In genomic region chrX:154403858-154404257, GRCh38 we compare ENCODE assay signal across 24 cellular contexts. TPM values are rescaled to one million over a fixed set of nuclear protein-coding genes. Genes with fewer than 3 reads are reported as not detected.
A peak's percentile ranks its signal among the peaks of the same experiment; 100 is the strongest.
DNase-seq lines count a peak whose midpoint lies in the region; ATAC-seq, FAIRE-seq and TF ChIP-seq lines count a peak whose summit lies in the region.
"Had no signal": no experiment of that assay in that cellular context is flagged by ENCODE, and none has a peak within 500 bp of the region (broad histone marks: within the 10 kb centered on the region; RNA-seq: fewer than 3 reads in every experiment).

No MANE protein-coding gene starts in this region.

- H3K4me2 ChIP-seq in K562 (ENCODE audit: insufficient read depth, low read length) (no peak overlapping the region), neural progenitor cell (no peak overlapping the region)
- H3K4me2 ChIP-seq: A549; BLaER1 treated with 17β-estradiol and CSF1 and Interleukin-3, amounts not matched to agents 10 nM and 100 nM had no signal

- H3K36me3 ChIP-seq in K562 (ENCODE audit: control insufficient read depth, insufficient read depth, low read length) (peaks cover 30% of the 10 kb centered on the region), neural progenitor cell (no peaks in the 10 kb centered on the region)

- in situ Hi-C loops in K562 (cut with MboI): loop anchor here (10.0 kb wide), 1 partner anchor 131 kb away; no protein-coding TSS in a partner anchor

- H3K79me2 ChIP-seq in K562 (ENCODE audit: control insufficient read depth, insufficient read depth, low read length): peaks cover 26% of the 10 kb centered on the region
- H3K79me2 ChIP-seq in neural progenitor cell (ENCODE audit: low read depth): peaks cover 13% of the 10 kb centered on the region

- H3K27ac ChIP-seq in K562 (ENCODE audit: extremely low read depth, low read depth, low read length): no peak overlapping the region
- H3K27ac ChIP-seq in neural progenitor cell: no peak overlapping the region
- H3K27ac ChIP-seq: A549; BLaER1 treated with 17β-estradiol and CSF1 and Interleukin-3, amounts not matched to agents 10 nM and 100 nM had no signal

- TF ChIP-seq POLR2A in K562 (conservative IDR thresholded peaks at IDR 0.05): no peak

- TF ChIP-seq CTCF in K562 (IDR thresholded peaks at IDR 0.05 in 2 of 3, conservative IDR thresholded peaks at IDR 0.05 in 1 of 3; ENCODE audit: insufficient read depth in 2 of 3, low read depth in 1 of 3, low read length in 3 of 3): no peak
- no peak for TF ChIP-seq CTCF in neural progenitor cell (IDR thresholded peaks at IDR 0.05)

- 58% methylated on average over 4 of the region's 4 CpGs for WGBS in K562 (ENCODE audit: insufficient coverage, low coverage, missing lambda C conversion rate)

- no peak overlapping the region for H2AFZ ChIP-seq in K562 (ENCODE audit: low read depth, low read length)
- H2AFZ ChIP-seq in neural progenitor cell (replicated peaks): no peak overlapping the region

- H3K4me1 Mint-ChIP-seq in activated T-cell treated with anti-CD3 and anti-CD28 coated beads, Interleukin-2, amount 50 U/mL, for 72 hours (ENCODE audit: low read depth): peaks cover 10% of the 10 kb centered on the region
- H3K4me1 Mint-ChIP-seq in activated T-cell treated with anti-CD3 and anti-CD28 coated beads, Interleukin-2, amount 50 U/mL, for 24 hours (ENCODE audit: low read depth): peaks cover 9% of the 10 kb centered on the region
- H3K4me1 Mint-ChIP-seq in neural progenitor cell: peaks cover 15% of the 10 kb centered on the region

- no peak for TF ChIP-seq EP300 in K562 (IDR thresholded peaks at IDR 0.05; ENCODE audit: low read length)

- H3K36me3 Mint-ChIP-seq in activated T-cell treated with anti-CD3 and anti-CD28 coated beads, Interleukin-2, amount 50 U/mL, for 72 hours (ENCODE audit: insufficient read depth in 2 of 2): peaks cover 12 to 13% of the 10 kb centered on the region in 2 donors
- peaks cover 35% of the 10 kb centered on the region for H3K36me3 Mint-ChIP-seq in activated T-cell treated with anti-CD3 and anti-CD28 coated beads, Interleukin-2, amount 50 U/mL, for 24 hours (ENCODE audit: low read depth)
- H3K36me3 Mint-ChIP-seq in neural progenitor cell: peaks cover 11% of the 10 kb centered on the region

- POLR2A ChIA-PET in K562 (lab: Yijun Ruan, JAX): no interaction called here

- ATAC-seq in activated T-cell treated with anti-CD3 and anti-CD28 coated beads, Interleukin-2, amount 50 U/mL, for 72 hours (replicated peaks in 1 of 2): no peak
- no peak for ATAC-seq in K562
- ATAC-seq in HG03432 (IDR thresholded peaks at IDR 0.05; ENCODE audit: unreplicated experiment): no peak

- intact Hi-C loops in K562 (cut with micrococcal nuclease): no loop called here

- H3K27me3 Mint-ChIP-seq in activated T-cell treated with anti-CD3 and anti-CD28 coated beads, Interleukin-2, amount 50 U/mL, for 72 hours (ENCODE audit: low read depth): no peaks in the 10 kb centered on the region
- H3K27me3 Mint-ChIP-seq in activated T-cell treated with anti-CD3 and anti-CD28 coated beads, Interleukin-2, amount 50 U/mL, for 24 hours: peaks cover 10% of the 10 kb centered on the region
- peaks cover 12% of the 10 kb centered on the region for H3K27me3 Mint-ChIP-seq in neural progenitor cell (ENCODE audit: insufficient read depth, low read depth)
- H3K27me3 Mint-ChIP-seq: CD4-positive, alpha-beta memory T cell had no signal

- peaks cover 11 to 17% of the 10 kb centered on the region in 2 experiments; a peak in 4 of 5 replicates for H3K4me1 ChIP-seq in K562 (replicated peaks in 1 of 2; ENCODE audit: control insufficient read depth in 2 of 2, insufficient read depth in 2 of 2, low read length in 2 of 2)
- H3K4me1 ChIP-seq in neural progenitor cell: no peaks in the 10 kb centered on the region
- H3K4me1 ChIP-seq: BE2C had no signal

- H3K9me3 Mint-ChIP-seq in activated T-cell treated with anti-CD3 and anti-CD28 coated beads, Interleukin-2, amount 50 U/mL, for 72 hours: no peaks in the 10 kb centered on the region
- H3K9me3 Mint-ChIP-seq in activated T-cell treated with anti-CD3 and anti-CD28 coated beads, Interleukin-2, amount 50 U/mL, for 24 hours: no peaks in the 10 kb centered on the region
- H3K9me3 Mint-ChIP-seq in neural progenitor cell: peaks cover 19% of the 10 kb centered on the region

- no peaks in the 10 kb centered on the region for H3K9me1 ChIP-seq in K562 (ENCODE audit: control insufficient read depth, insufficient read depth, low read length)

- H3K4me3 ChIP-seq in K562 (no peak overlapping the region), neural progenitor cell (no peak overlapping the region)
- H3K4me3 ChIP-seq: A549; BLaER1 treated with 17β-estradiol and CSF1 and Interleukin-3, amounts not matched to agents 10 nM and 100 nM had no signal

- no peak overlapping the region for H3K4me3 Mint-ChIP-seq in activated T-cell treated with anti-CD3 and anti-CD28 coated beads, Interleukin-2, amount 50 U/mL, for 72 hours
- H3K4me3 Mint-ChIP-seq in activated T-cell treated with anti-CD3 and anti-CD28 coated beads, Interleukin-2, amount 50 U/mL, for 24 hours: no peak overlapping the region
- H3K4me3 Mint-ChIP-seq in neural progenitor cell: no peak overlapping the region
- H3K4me3 Mint-ChIP-seq: CD14-positive monocyte; CD4-positive, alpha-beta memory T cell had no signal

- H3K27ac Mint-ChIP-seq in activated T-cell treated with anti-CD3 and anti-CD28 coated beads, Interleukin-2, amount 50 U/mL, for 72 hours: peak overlapping the region; percentile 86
- no peak overlapping the region for H3K27ac Mint-ChIP-seq in activated T-cell treated with anti-CD3 and anti-CD28 coated beads, Interleukin-2, amount 50 U/mL, for 24 hours
- H3K27ac Mint-ChIP-seq in neural progenitor cell: peak overlapping the region; percentile 24

- BruUV-seq in K562 (replicated peaks; lab: Mats Ljungman, UMichigan): no TSS peak

- H3K9ac ChIP-seq in K562 (ENCODE audit: insufficient read depth in 1 of 2, low read depth in 2 of 2, low read length in 2 of 2) (no peak overlapping the region), neural progenitor cell (no peak overlapping the region)
- H3K9ac ChIP-seq: BLaER1 treated with 17β-estradiol and CSF1 and Interleukin-3, amounts not matched to agents 10 nM and 100 nM had no signal

- no peak for TF ChIP-seq RAD21 in K562 (CRISPR knock-in tag; conservative IDR thresholded peaks at IDR 0.05 in 1 of 2, IDR thresholded peaks at IDR 0.05 in 1 of 2)

- no peak for FAIRE-seq in K562 (lab: Jason Lieb, UNC)
- FAIRE-seq: A549, G401.6, GM12892, H1 had no signal

- H3K9me3 ChIP-seq in K562 (replicated peaks; ENCODE audit: control insufficient read depth, insufficient read depth, low read depth, low read length) (no peaks in the 10 kb centered on the region; the same call in 1 of the 2 replicates), neural progenitor cell (ENCODE audit: low read depth) (no peaks in the 10 kb centered on the region)
- H3K9me3 ChIP-seq: A549, BE2C had no signal

- DNase-seq in activated T-cell treated with anti-CD3 and anti-CD28 coated beads, Interleukin-2, amount 50 U/mL, for 72 hours: no peak
- DNase-seq in activated T-cell treated with anti-CD3 and anti-CD28 coated beads, Interleukin-2, amount 50 U/mL, for 24 hours: no peak
- DNase-seq in K562 (ENCODE audit: extremely low read depth in 1 of 4, low spot score in 3 of 4) (no peak), neural progenitor cell (ENCODE audit: low spot score) (no peak), OCI-M1 (lab: John Stamatoyannopoulos, UW) (no peak)
- no peak for DNase-seq in stimulated activated CD4-positive, alpha-beta T cell treated with anti-CD3 and anti-CD28 coated beads, Interleukin-2, amount 100 ng/mL, for 24 hours
- DNase-seq: 8988T; ACHN; AML-193; BE2C; Calu3; CD4-positive, alpha-beta memory T cell; COR-L47; DMS53; DMS79 treated with DMSO at 0.1 percent for 48 hours; H7; HCEC 1CT had no signal

- CTCF ChIA-PET in K562 (lab: Yijun Ruan, JAX; ENCODE audit: low intra/inter-chr PET ratio): no interaction called here

- H4K20me1 ChIP-seq in K562 (replicated peaks; ENCODE audit: control insufficient read depth, insufficient read depth, low read length) (peaks cover 13% of the 10 kb centered on the region), neural progenitor cell (ENCODE audit: low read depth) (peaks cover 23% of the 10 kb centered on the region)

- H3K27me3 ChIP-seq in K562 (ENCODE audit: control insufficient read depth in 2 of 2, insufficient read depth in 2 of 2, low read length in 2 of 2) (no peaks in the 10 kb centered on the region), neural progenitor cell (no peaks in the 10 kb centered on the region)

- H3F3A ChIP-seq in neural progenitor cell (ENCODE audit: low read depth): peaks cover 35% of the 10 kb centered on the region

RNA-seq across cellular contexts. Expression of gene DNASE1L1, which starts 5.2 kb away (rescaled TPM):
- total RNA-seq in activated T-cell treated with anti-CD3 and anti-CD28 coated beads, Interleukin-2, amount 50 U/mL, for 72 hours: 10 to 100 TPM in 1 of 2 donors, 1 to 10 TPM in 1; 9.3 to 11.4 TPM
- 14.4 and 29.9 TPM in 2 replicates for total RNA-seq in K562 (2011; cell fraction: chromatin; rRNA removed; ENCODE audit: low replicate concordance)
- 32.4 and 37.9 TPM in 2 replicates for total RNA-seq in K562 (2011; cell fraction: nucleolus; rRNA removed)
- 24.0 and 27.8 TPM in 2 replicates for total RNA-seq in K562 (2011; cell fraction: nucleoplasm; rRNA removed)
- total RNA-seq in K562 (2014; rRNA removed) (12.4 and 16.4 TPM in 2 replicates), K562 (2014; rRNA removed; fragmentation: Illumina TruSeq; extraction: Trizol) (5.7 and 5.9 TPM in 2 replicates), K562 (2015; rRNA removed; fragmentation: Illumina TruSeq; extraction: Trizol) (4.9 and 5.5 TPM in 2 replicates), K562 (2021) (10.9 and 11.2 TPM in 2 replicates), neural progenitor cell (ENCODE audit: low replicate concordance) (14.2 and 27.2 TPM in 2 replicates)
- polyA plus RNA-seq in K562 (2011; rRNA removed) (12.6 and 14.8 TPM in 2 replicates), K562 (2014; fragmentation: Illumina TruSeq; extraction: Trizol) (7.9 and 12.9 TPM in 2 replicates), K562 (2014; fragmentation: Nextera tagmentation; extraction: Ambion mirVana) (under 1 TPM; 0.73 to 0.74 TPM), K562 (2014; rRNA removed) (11.6 and 16.4 TPM in 2 replicates)
- polyA plus RNA-seq in K562 (2011; cell fraction: cytosol; rRNA removed): 18.6 and 34.4 TPM in 2 replicates
- 18.8 and 31.1 TPM in 2 replicates for polyA plus RNA-seq in K562 (2011; cell fraction: nucleus; rRNA removed)
- 14.5 and 24.0 TPM in 2 replicates for polyA plus RNA-seq in K562 (2012)
- 5.2 and 6.9 TPM in 2 replicates for polyA minus RNA-seq in K562 (2011; rRNA and poly(A)+ RNA removed)
- 8.1 and 9.3 TPM in 2 replicates for polyA minus RNA-seq in K562 (2011; cell fraction: cytosol; rRNA and poly(A)+ RNA removed)
- polyA minus RNA-seq in K562 (2011; cell fraction: nucleus; rRNA and poly(A)+ RNA removed): 4.7 and 6.1 TPM in 2 replicates

RNA-seq across cellular contexts. Expression of gene RPL10, which starts 5.7 kb away (rescaled TPM):
- 1,000 to 10,000 TPM; 3,958 to 4,635 TPM for total RNA-seq in activated T-cell treated with anti-CD3 and anti-CD28 coated beads, Interleukin-2, amount 50 U/mL, for 72 hours
- 652 and 1,355 TPM in 2 replicates for total RNA-seq in K562 (2011; cell fraction: chromatin; rRNA removed; ENCODE audit: low replicate concordance)
- 1,356 and 1,561 TPM in 2 replicates for total RNA-seq in K562 (2011; cell fraction: nucleolus; rRNA removed)
- 1,670 and 2,786 TPM in 2 replicates for total RNA-seq in K562 (2011; cell fraction: nucleoplasm; rRNA removed)
- total RNA-seq in K562 (2014; rRNA removed) (4,111 and 4,705 TPM in 2 replicates), K562 (2014; rRNA removed; fragmentation: Illumina TruSeq; extraction: Trizol) (3,682 and 4,010 TPM in 2 replicates), K562 (2015; rRNA removed; fragmentation: Illumina TruSeq; extraction: Trizol) (3,735 and 3,774 TPM in 2 replicates), K562 (2021) (4,299 and 4,408 TPM in 2 replicates), neural progenitor cell (ENCODE audit: low replicate concordance) (4,507 and 7,403 TPM in 2 replicates)
- polyA plus RNA-seq in K562 (2011; rRNA removed) (5,297 and 6,545 TPM in 2 replicates), K562 (2014; fragmentation: Illumina TruSeq; extraction: Trizol) (6,119 and 7,432 TPM in 2 replicates), K562 (2014; fragmentation: Nextera tagmentation; extraction: Ambion mirVana) (1,000 to 10,000 TPM; 5,014 to 7,600 TPM), K562 (2014; rRNA removed) (6,193 and 7,323 TPM in 2 replicates)
- polyA plus RNA-seq in K562 (2011; cell fraction: cytosol; rRNA removed): 7,052 and 10,074 TPM in 2 replicates
- 3,562 and 5,028 TPM in 2 replicates for polyA plus RNA-seq in K562 (2011; cell fraction: nucleus; rRNA removed)
- polyA plus RNA-seq in K562 (2012): 5,208 and 8,851 TPM in 2 replicates
- 1,451 and 1,523 TPM in 2 replicates for polyA minus RNA-seq in K562 (2011; rRNA and poly(A)+ RNA removed)
- polyA minus RNA-seq in K562 (2011; cell fraction: cytosol; rRNA and poly(A)+ RNA removed): 1,578 and 1,804 TPM in 2 replicates
- polyA minus RNA-seq in K562 (2011; cell fraction: nucleus; rRNA and poly(A)+ RNA removed): 368 and 622 TPM in 2 replicates

RNA-seq across cellular contexts. Expression of gene TAFAZZIN, which starts 7.5 kb away (rescaled TPM):
- 100 to 1,000 TPM in 1 of 2 donors, 10 to 100 TPM in 1; 89.0 to 106 TPM for total RNA-seq in activated T-cell treated with anti-CD3 and anti-CD28 coated beads, Interleukin-2, amount 50 U/mL, for 72 hours
- 68.1 and 155 TPM in 2 replicates for total RNA-seq in K562 (2011; cell fraction: chromatin; rRNA removed; ENCODE audit: low replicate concordance)
- total RNA-seq in K562 (2011; cell fraction: nucleolus; rRNA removed): 126 and 130 TPM in 2 replicates
- 84.5 and 90.6 TPM in 2 replicates for total RNA-seq in K562 (2011; cell fraction: nucleoplasm; rRNA removed)
- total RNA-seq in K562 (2014; rRNA removed) (20.2 and 33.7 TPM in 2 replicates), K562 (2014; rRNA removed; fragmentation: Illumina TruSeq; extraction: Trizol) (10.7 and 11.3 TPM in 2 replicates), K562 (2015; rRNA removed; fragmentation: Illumina TruSeq; extraction: Trizol) (15.6 and 17.1 TPM in 2 replicates), K562 (2021) (29.6 and 32.2 TPM in 2 replicates), neural progenitor cell (ENCODE audit: low replicate concordance) (19.8 and 46.5 TPM in 2 replicates)
- polyA plus RNA-seq in K562 (2011; rRNA removed) (24.0 and 39.6 TPM in 2 replicates), K562 (2014; fragmentation: Illumina TruSeq; extraction: Trizol) (20.2 and 25.0 TPM in 2 replicates), K562 (2014; fragmentation: Nextera tagmentation; extraction: Ambion mirVana) (under 1 TPM; 0.49 to 0.64 TPM), K562 (2014; rRNA removed) (33.6 and 40.7 TPM in 2 replicates)
- 24.2 and 26.2 TPM in 2 replicates for polyA plus RNA-seq in K562 (2011; cell fraction: cytosol; rRNA removed)
- polyA plus RNA-seq in K562 (2011; cell fraction: nucleus; rRNA removed): 415 and 432 TPM in 2 replicates
- polyA plus RNA-seq in K562 (2012): 21.3 and 52.8 TPM in 2 replicates
- 7.7 and 17.0 TPM in 2 replicates for polyA minus RNA-seq in K562 (2011; rRNA and poly(A)+ RNA removed)
- 8.3 and 13.7 TPM in 2 replicates for polyA minus RNA-seq in K562 (2011; cell fraction: cytosol; rRNA and poly(A)+ RNA removed)
- 45.6 and 52.2 TPM in 2 replicates for polyA minus RNA-seq in K562 (2011; cell fraction: nucleus; rRNA and poly(A)+ RNA removed)

RNA-seq across cellular contexts. Expression of gene ATP6AP1, which starts 24.6 kb away (rescaled TPM):
- total RNA-seq in activated T-cell treated with anti-CD3 and anti-CD28 coated beads, Interleukin-2, amount 50 U/mL, for 72 hours: 10 to 100 TPM; 37.0 to 38.7 TPM
- 70.8 and 156 TPM in 2 replicates for total RNA-seq in K562 (2011; cell fraction: chromatin; rRNA removed; ENCODE audit: low replicate concordance)
- 194 and 228 TPM in 2 replicates for total RNA-seq in K562 (2011; cell fraction: nucleolus; rRNA removed)
- 158 and 184 TPM in 2 replicates for total RNA-seq in K562 (2011; cell fraction: nucleoplasm; rRNA removed)
- 52.9 and 56.2 TPM in 2 replicates for total RNA-seq in K562 (2014; rRNA removed)
- total RNA-seq in K562 (2014; rRNA removed; fragmentation: Illumina TruSeq; extraction: Trizol): 26.5 and 30.1 TPM in 2 replicates
- total RNA-seq in K562 (2015; rRNA removed; fragmentation: Illumina TruSeq; extraction: Trizol): 47.3 and 50.0 TPM in 2 replicates
- total RNA-seq in K562 (2021): 75.6 and 81.4 TPM in 2 replicates
- polyA plus RNA-seq in K562 (2011; rRNA removed): 60.7 and 93.2 TPM in 2 replicates
- polyA plus RNA-seq in K562 (2011; cell fraction: cytosol; rRNA removed): 177 and 195 TPM in 2 replicates
- 93.6 and 94.2 TPM in 2 replicates for polyA plus RNA-seq in K562 (2011; cell fraction: nucleus; rRNA removed)
- 82.8 and 171 TPM in 2 replicates for polyA plus RNA-seq in K562 (2012)
- polyA plus RNA-seq in K562 (2014; fragmentation: Illumina TruSeq; extraction: Trizol): 90.5 and 100 TPM in 2 replicates
- 10 to 100 TPM in 1 of 2 experiments, 1 to 10 TPM in 1; 8.3 to 12.3 TPM for polyA plus RNA-seq in K562 (2014; fragmentation: Nextera tagmentation; extraction: Ambion mirVana)
- polyA plus RNA-seq in K562 (2014; rRNA removed): 67.1 and 72.0 TPM in 2 replicates
- 48.9 and 56.6 TPM in 2 replicates for polyA minus RNA-seq in K562 (2011; rRNA and poly(A)+ RNA removed)
- 78.1 and 123 TPM in 2 replicates for polyA minus RNA-seq in K562 (2011; cell fraction: cytosol; rRNA and poly(A)+ RNA removed)
- 13.7 and 29.0 TPM in 2 replicates for polyA minus RNA-seq in K562 (2011; cell fraction: nucleus; rRNA and poly(A)+ RNA removed)
- total RNA-seq in neural progenitor cell (ENCODE audit: low replicate concordance): 22.6 and 47.4 TPM in 2 replicates

RNA-seq across cellular contexts. Expression of gene EMD, which starts 24.8 kb away (rescaled TPM):
- 10 to 100 TPM; 91.0 to 92.9 TPM for total RNA-seq in activated T-cell treated with anti-CD3 and anti-CD28 coated beads, Interleukin-2, amount 50 U/mL, for 72 hours
- 41.8 and 93.2 TPM in 2 replicates for total RNA-seq in K562 (2011; cell fraction: chromatin; rRNA removed; ENCODE audit: low replicate concordance)
- 88.9 and 97.4 TPM in 2 replicates for total RNA-seq in K562 (2011; cell fraction: nucleolus; rRNA removed)
- total RNA-seq in K562 (2011; cell fraction: nucleoplasm; rRNA removed): 70.5 and 73.6 TPM in 2 replicates
- total RNA-seq in K562 (2014; rRNA removed) (32.9 and 36.2 TPM in 2 replicates), K562 (2014; rRNA removed; fragmentation: Illumina TruSeq; extraction: Trizol) (37.5 and 38.3 TPM in 2 replicates), K562 (2015; rRNA removed; fragmentation: Illumina TruSeq; extraction: Trizol) (61.9 and 67.8 TPM in 2 replicates), K562 (2021) (124 and 135 TPM in 2 replicates), neural progenitor cell (ENCODE audit: low replicate concordance) (18.3 and 62.0 TPM in 2 replicates)
- polyA plus RNA-seq in K562 (2011; rRNA removed) (77.4 and 81.2 TPM in 2 replicates), K562 (2014; fragmentation: Illumina TruSeq; extraction: Trizol) (177 and 206 TPM in 2 replicates), K562 (2014; fragmentation: Nextera tagmentation; extraction: Ambion mirVana) (1 to 10 TPM; 2.3 to 3.1 TPM), K562 (2014; rRNA removed) (86.7 and 110 TPM in 2 replicates)
- 100.0 and 121 TPM in 2 replicates for polyA plus RNA-seq in K562 (2011; cell fraction: cytosol; rRNA removed)
- 238 and 242 TPM in 2 replicates for polyA plus RNA-seq in K562 (2011; cell fraction: nucleus; rRNA removed)
- polyA plus RNA-seq in K562 (2012): 125 and 134 TPM in 2 replicates
- polyA minus RNA-seq in K562 (2011; rRNA and poly(A)+ RNA removed): 24.0 and 43.3 TPM in 2 replicates
- polyA minus RNA-seq in K562 (2011; cell fraction: cytosol; rRNA and poly(A)+ RNA removed): 51.3 and 57.9 TPM in 2 replicates
- 28.5 and 40.8 TPM in 2 replicates for polyA minus RNA-seq in K562 (2011; cell fraction: nucleus; rRNA and poly(A)+ RNA removed)
